9 cellular contexts compared by ENCODE assay signal in the genomic region with DNA sequence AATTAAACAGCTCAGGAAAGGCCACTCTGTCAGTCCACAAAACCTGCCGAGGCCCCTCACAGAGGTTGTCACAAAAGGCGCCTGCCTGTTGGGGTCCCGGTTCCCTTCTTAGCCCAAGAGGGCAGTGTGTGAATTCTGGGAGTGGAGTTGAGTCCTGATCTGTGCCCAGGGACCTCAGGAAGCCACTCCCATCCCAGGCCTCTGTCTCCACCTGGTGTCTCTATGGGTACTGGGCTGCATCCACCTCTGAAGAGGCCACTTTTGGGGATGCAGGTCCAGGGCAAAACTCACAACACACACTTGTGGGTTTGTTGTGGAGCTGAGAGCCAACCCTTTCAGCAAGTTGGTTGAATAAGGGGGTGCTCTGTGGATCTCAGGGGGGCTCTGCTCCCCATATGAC.
DNase-seq lines count a peak whose midpoint lies in the region; ATAC-seq and TF ChIP-seq lines count a peak whose summit lies in the region.
"Had no signal": no experiment of that assay in that cellular context is flagged by ENCODE, and none has a peak within 500 bp of the region (broad histone marks: within the 10 kb centered on the region; RNA-seq: fewer than 3 reads in every experiment).

No MANE protein-coding gene starts in this region.

- no peak overlapping the region for H2BK12ac ChIP-seq in trophoblast cell (ENCODE audit: low read length)

- H4K12ac ChIP-seq in trophoblast cell (ENCODE audit: low read depth, low read length), result no peak overlapping the region

- peaks cover 23 to 24% of the 10 kb centered on the region in 2 experiments for H3K36me3 ChIP-seq in trophoblast cell (ENCODE audit: control insufficient read depth in 1 of 2, insufficient read depth in 2 of 2, low read length in 2 of 2)

- DNase-seq in D341Med (ENCODE audit: low spot score) (peak; percentile 72), LNCaP clone FGC (ENCODE audit: low read depth) (no peak), choroid plexus epithelial cell (ENCODE audit: low read depth) (no peak), trophoblast cell (no peak), omental fat pad (ENCODE audit: low spot score) (no peak), NCI-H187 treated with DMSO at 0.1 percent for 48 hours (lab: John Stamatoyannopoulos, UW) (no peak)
- DNase-seq: midbrain had no signal

- peaks cover 15% of the 10 kb centered on the region for H3K79me2 ChIP-seq in trophoblast cell (ENCODE audit: control insufficient read depth, insufficient read depth, low read length, poor library complexity)

- peaks cover 32% of the 10 kb centered on the region for H3K79me1 ChIP-seq in trophoblast cell (ENCODE audit: low read length)

- no peak overlapping the region for H3K18ac ChIP-seq in trophoblast cell (ENCODE audit: low read length)

- no peak overlapping the region for H2AK5ac ChIP-seq in trophoblast cell (ENCODE audit: low read length)

- peak overlapping the region; percentile 54 for H3K4ac ChIP-seq in trophoblast cell (ENCODE audit: low read depth, low read length)

- H3K9ac ChIP-seq in trophoblast cell (ENCODE audit: low read length), result no peak overlapping the region

- H3K4me2 ChIP-seq in trophoblast cell (ENCODE audit: low read length), result no peak overlapping the region

- ATAC-seq in omental fat pad (ENCODE audit: low FRiP score) (no peak), GM18519 (IDR thresholded peaks at IDR 0.05; ENCODE audit: low FRiP score, unreplicated experiment) (no peak), HG03378 (IDR thresholded peaks at IDR 0.05; ENCODE audit: unreplicated experiment) (no peak)

- H2BK5ac ChIP-seq in trophoblast cell (ENCODE audit: low read depth, low read length, poor library complexity), result peak overlapping the region; percentile 16

- no peaks in the 10 kb centered on the region for H3K9me3 ChIP-seq in trophoblast cell (ENCODE audit: insufficient read depth, low read depth, low read length)

- H4K8ac ChIP-seq in trophoblast cell (ENCODE audit: low read depth, low read length), result no peak overlapping the region

- H3K4me3 ChIP-seq in LNCaP clone FGC (ENCODE audit: low read depth, low read length) (peak overlapping the region; percentile 20; the same call in 1 of the 2 replicates), choroid plexus epithelial cell (ENCODE audit: low read depth, low read length) (no peak overlapping the region), trophoblast cell (ENCODE audit: low read depth, low read length) (no peak overlapping the region)

- no peaks in the 10 kb centered on the region for H3K27me3 ChIP-seq in trophoblast cell (ENCODE audit: insufficient read depth, low read length)

- H3K4me1 ChIP-seq in trophoblast cell (ENCODE audit: control insufficient read depth in 1 of 2, insufficient read depth in 2 of 2, low read length in 2 of 2), result peaks cover 26 to 33% of the 10 kb centered on the region in 2 experiments

- no peak overlapping the region for H2BK120ac ChIP-seq in trophoblast cell (ENCODE audit: insufficient read depth, low read length, poor library complexity)

- H2AFZ ChIP-seq in trophoblast cell (ENCODE audit: insufficient read depth, low read length, poor library complexity), result peak overlapping the region; percentile 15

- no peak overlapping the region for H3K23ac ChIP-seq in trophoblast cell (ENCODE audit: low read length)

- H3K27ac ChIP-seq in trophoblast cell (ENCODE audit: low read depth, low read length), result no peak overlapping the region

- H3K14ac ChIP-seq in trophoblast cell (ENCODE audit: low read length), result no peak overlapping the region

- no CpG with 5 or more reads among the region's 3 CpGs for WGBS in trophoblast cell (ENCODE audit: extremely low coverage, insufficient coverage, insufficient read length)

- peak; percentile 55 for TF ChIP-seq CTCF in LNCaP clone FGC (IDR thresholded peaks at IDR 0.05; ENCODE audit: control insufficient read depth, extremely low read depth, insufficient read depth)
- TF ChIP-seq CTCF in choroid plexus epithelial cell (conservative IDR thresholded peaks at IDR 0.05; ENCODE audit: low read depth, low read length), result peak; percentile 55
- TF ChIP-seq CTCF in omental fat pad (IDR thresholded peaks at IDR 0.05), result no peak

- H4K91ac ChIP-seq in trophoblast cell (ENCODE audit: low read depth, low read length), result no peak overlapping the region

Comparison
In these comparisons a context has a peak if more than half of its experiments do, and no peak if none do; other contexts are left out.
1. CTCF ChIP-seq: peak in LNCaP clone FGC (single experiment) and choroid plexus epithelial cell (single experiment); none in omental fat pad (0 of 3).